In the genomic region with DNA sequence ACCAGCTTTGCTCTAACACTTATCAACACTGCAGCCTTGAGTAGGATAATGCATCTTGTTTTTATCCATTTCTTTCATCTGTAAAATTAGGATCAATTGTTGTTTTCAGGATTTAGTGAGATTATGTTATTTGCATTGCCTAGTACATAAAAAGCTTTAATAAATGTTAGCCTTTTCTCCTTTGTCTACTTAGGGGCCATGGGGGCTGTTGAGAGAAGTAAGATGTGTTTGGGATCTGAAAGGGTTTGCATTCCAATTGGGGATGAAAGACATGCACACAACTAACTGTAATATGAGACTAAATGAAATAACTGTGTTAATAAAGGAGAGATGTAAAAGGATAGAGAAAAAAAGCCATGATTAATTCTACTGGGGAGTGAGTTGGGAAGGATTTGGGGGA, we compare ENCODE assay signal across 34 cellular contexts.
"Had no signal": no experiment of that assay in that cellular context is flagged by ENCODE, and none has a peak within 500 bp of the region (broad histone marks: within the 10 kb centered on the region; RNA-seq: fewer than 3 reads in every experiment).

No MANE protein-coding gene starts in this region.

- DNase-seq: Karpas-422, Kasumi-1, KBM-7, KG1, MG63, MM.1S, MV-4-11, NCI-H1048, NCI-H1092, NCI-H1092 treated with DMSO at 0.1 percent for 48 hours, NCI-H1105, NCI-H1105 treated with DMSO at 0.1 percent for 48 hours, NCI-H1417, NCI-H1417 treated with DMSO at 0.1 percent for 48 hours, NCI-H1436, NCI-H1436 treated with DMSO at 0.1 percent for 48 hours, NCI-H146, NCI-H1694, NCI-H1694 treated with DMSO at 0.1 percent for 48 hours, NCI-H187, NCI-H187 treated with DMSO at 0.1 percent for 48 hours, NCI-H1930, NCI-H2029, NCI-H2029 treated with DMSO at 0.1 percent for 48 hours, NCI-H2081, NCI-H2081 treated with DMSO at 0.1 percent for 48 hours, NCI-H2107, NCI-H2171, NCI-H2171 treated with DMSO at 0.1 percent for 48 hours, NCI-H2227 treated with DMSO at 0.1 percent for 48 hours, NCI-H226, NCI-H345, NCI-H446, NCI-H446 treated with DMSO at 0.1 percent for 48 hours had no signal
